Comparison of ENCODE assay signal across 9 cellular contexts in the genomic region with DNA sequence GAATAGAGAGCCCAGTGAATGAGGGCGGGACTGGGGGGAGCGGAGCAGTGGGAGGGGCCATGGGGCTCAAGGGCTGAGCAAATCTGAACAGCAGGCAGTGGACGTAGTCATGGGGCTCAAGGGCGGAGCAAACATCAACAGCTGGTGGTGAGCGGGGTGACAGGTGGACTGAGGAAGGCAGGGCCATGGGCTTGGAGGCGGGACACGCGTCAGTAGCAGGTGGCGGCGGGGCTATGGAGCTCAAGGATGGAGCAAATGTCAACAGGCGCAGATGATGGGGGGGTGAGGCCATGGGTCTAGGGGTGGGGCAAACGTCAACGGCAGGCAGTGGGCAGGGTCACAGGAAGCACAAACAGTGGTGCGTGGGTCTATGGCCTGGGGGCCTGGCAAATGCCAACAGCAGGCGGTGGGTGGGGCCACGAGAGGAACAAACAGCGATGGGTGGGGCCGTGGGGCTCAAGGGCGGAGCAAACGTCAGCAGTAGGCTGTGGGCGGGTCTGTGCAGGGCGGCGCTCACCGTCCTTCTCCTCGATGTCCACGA. TPM values are rescaled to one million over a fixed set of nuclear protein-coding genes. Genes with fewer than 3 reads are reported as not detected.
DNase-seq lines count a peak whose midpoint lies in the region; ATAC-seq and TF ChIP-seq lines count a peak whose summit lies in the region.
"Not testable (repeated sequence)": the region's sequence is repeated elsewhere in the genome, so short reads cannot be mapped to it uniquely, and the experiment has no call there.
"Had no signal": no experiment of that assay in that cellular context is flagged by ENCODE, and none has a peak within 500 bp of the region (broad histone marks: within the 10 kb centered on the region; RNA-seq: fewer than 3 reads in every experiment).

No MANE protein-coding gene starts in this region.

- H3F3A ChIP-seq in PC-3 (ENCODE audit: low read length, unreplicated experiment) = not testable (repeated sequence)

- BruUV-seq in PC-3 (replicated peaks; lab: Mats Ljungman, UMichigan) = not testable (repeated sequence)

- H3K27ac Mint-ChIP-seq in activated CD8-positive, alpha-beta memory T cell treated with anti-CD3 and anti-CD28 coated beads, Interleukin-2, amount 10 ng/mL, durations not matched to agents 7 days and 5 days; effector memory CD8-positive, alpha-beta T cell; naive thymus-derived CD4-positive, alpha-beta T cell; stimulated activated naive CD8-positive, alpha-beta T cell treated with anti-CD3 and anti-CD28 coated beads, Interleukin-15, amount 100 ng/mL, for 72 hours: not testable (repeated sequence)

- not testable (repeated sequence) for H3K27me3 ChIP-seq in PC-3 (ENCODE audit: low read length); naive thymus-derived CD4-positive, alpha-beta T cell (ENCODE audit: control insufficient read depth in 2 of 2, insufficient read depth in 2 of 2, low read length in 2 of 2)

- TF ChIP-seq CTCF in PC-3 (conservative IDR thresholded peaks at IDR 0.05; ENCODE audit: low read depth, low read length) = not testable (repeated sequence)

- not testable (repeated sequence) for H3K9me3 ChIP-seq in PC-3 (ENCODE audit: low read length); naive thymus-derived CD4-positive, alpha-beta T cell (ENCODE audit: control insufficient read depth in 2 of 3, low read length in 3 of 3)

- intact Hi-C loops in PC-3 (cut with micrococcal nuclease); naive thymus-derived CD4-positive, alpha-beta T cell (cut with micrococcal nuclease): not testable (repeated sequence)

- H3K27me3 Mint-ChIP-seq in activated CD8-positive, alpha-beta memory T cell treated with anti-CD3 and anti-CD28 coated beads, Interleukin-2, amount 10 ng/mL, durations not matched to agents 7 days and 5 days; effector memory CD8-positive, alpha-beta T cell; naive thymus-derived CD4-positive, alpha-beta T cell; stimulated activated naive CD8-positive, alpha-beta T cell treated with anti-CD3 and anti-CD28 coated beads, Interleukin-15, amount 100 ng/mL, for 72 hours: not testable (repeated sequence)

- H2AFZ ChIP-seq in PC-3 (ENCODE audit: low read length) = not testable (repeated sequence)

- CTCF ChIA-PET in PC-3 (lab: Charles Lee); activated CD8-positive, alpha-beta memory T cell treated with anti-CD3 and anti-CD28 coated beads, Interleukin-2, amount 10 ng/mL, durations not matched to agents 7 days and 5 days (lab: Charles Lee); naive thymus-derived CD4-positive, alpha-beta T cell (lab: Charles Lee): not testable (repeated sequence)

- not testable (repeated sequence) for H3K4me1 Mint-ChIP-seq in activated CD8-positive, alpha-beta memory T cell treated with anti-CD3 and anti-CD28 coated beads, Interleukin-2, amount 10 ng/mL, durations not matched to agents 7 days and 5 days; effector memory CD8-positive, alpha-beta T cell (ENCODE audit: low read depth in 2 of 2); naive thymus-derived CD4-positive, alpha-beta T cell; stimulated activated naive CD8-positive, alpha-beta T cell treated with anti-CD3 and anti-CD28 coated beads, Interleukin-15, amount 100 ng/mL, for 72 hours

- H3K9me2 ChIP-seq in PC-3 (replicated peaks; ENCODE audit: low read length) = not testable (repeated sequence)

- H3K4me3 ChIP-seq in PC-3 (ENCODE audit: low read length); naive thymus-derived CD4-positive, alpha-beta T cell (ENCODE audit: low read length): not testable (repeated sequence)

- H4K20me1 ChIP-seq in PC-3 (ENCODE audit: low read length) = not testable (repeated sequence)

- DNase-seq in PC-3 = not testable (repeated sequence)
- peak; percentile 53 for DNase-seq in activated CD8-positive, alpha-beta memory T cell treated with anti-CD3 and anti-CD28 coated beads, Interleukin-2, amount 10 ng/mL, durations not matched to agents 7 days and 5 days
- peak; percentile 22 to 45 (median 25) for DNase-seq in effector memory CD8-positive, alpha-beta T cell
- peak; percentile 23 to 67 (median 53) for DNase-seq in naive thymus-derived CD4-positive, alpha-beta T cell
- DNase-seq in stimulated activated naive CD8-positive, alpha-beta T cell treated with anti-CD3 and anti-CD28 coated beads, Interleukin-15, amount 100 ng/mL, for 72 hours = peak; percentile 48 to 52

- H3K9ac ChIP-seq in PC-3 (ENCODE audit: low read length) = not testable (repeated sequence)

- ATAC-seq in GM18511 (IDR thresholded peaks at IDR 0.05; ENCODE audit: unreplicated experiment) (peak; percentile 52), GM21447 (IDR thresholded peaks at IDR 0.05; ENCODE audit: unreplicated experiment) (peak; percentile 47), HG02973 (IDR thresholded peaks at IDR 0.05; ENCODE audit: unreplicated experiment) (peak; percentile 39), PC-3 (peak; percentile 73)
- peak; percentile 73 for ATAC-seq in activated CD8-positive, alpha-beta memory T cell treated with anti-CD3 and anti-CD28 coated beads, Interleukin-2, amount 10 ng/mL, durations not matched to agents 7 days and 5 days
- ATAC-seq in effector memory CD8-positive, alpha-beta T cell (replicated peaks) = peak; percentile 63
- ATAC-seq in naive thymus-derived CD4-positive, alpha-beta T cell = peak; percentile 79
- peak; percentile 70 for ATAC-seq in stimulated activated naive CD8-positive, alpha-beta T cell treated with anti-CD3 and anti-CD28 coated beads, Interleukin-15, amount 100 ng/mL, for 72 hours

- H3K27ac ChIP-seq in PC-3 (ENCODE audit: low read length); naive thymus-derived CD4-positive, alpha-beta T cell (ENCODE audit: low read depth, low read length): not testable (repeated sequence)

- H3K36me3 Mint-ChIP-seq in activated CD8-positive, alpha-beta memory T cell treated with anti-CD3 and anti-CD28 coated beads, Interleukin-2, amount 10 ng/mL, durations not matched to agents 7 days and 5 days; effector memory CD8-positive, alpha-beta T cell (ENCODE audit: insufficient read depth); naive thymus-derived CD4-positive, alpha-beta T cell: not testable (repeated sequence)

- not testable (repeated sequence) for H3K4me1 ChIP-seq in PC-3 (ENCODE audit: insufficient read depth, low read length); naive thymus-derived CD4-positive, alpha-beta T cell (ENCODE audit: control insufficient read depth in 2 of 2, insufficient read depth in 2 of 2, low read length in 2 of 2)

- not testable (repeated sequence) for H3K4me2 ChIP-seq in PC-3 (ENCODE audit: low read length)

- H3K4me3 Mint-ChIP-seq in activated CD8-positive, alpha-beta memory T cell treated with anti-CD3 and anti-CD28 coated beads, Interleukin-2, amount 10 ng/mL, durations not matched to agents 7 days and 5 days; effector memory CD8-positive, alpha-beta T cell; naive thymus-derived CD4-positive, alpha-beta T cell; stimulated activated naive CD8-positive, alpha-beta T cell treated with anti-CD3 and anti-CD28 coated beads, Interleukin-15, amount 100 ng/mL, for 72 hours: not testable (repeated sequence)

- H3K79me2 ChIP-seq in PC-3 (ENCODE audit: low read length) = not testable (repeated sequence)

- H3K9me3 Mint-ChIP-seq in activated CD8-positive, alpha-beta memory T cell treated with anti-CD3 and anti-CD28 coated beads, Interleukin-2, amount 10 ng/mL, durations not matched to agents 7 days and 5 days (ENCODE audit: low read depth); effector memory CD8-positive, alpha-beta T cell; naive thymus-derived CD4-positive, alpha-beta T cell; stimulated activated naive CD8-positive, alpha-beta T cell treated with anti-CD3 and anti-CD28 coated beads, Interleukin-15, amount 100 ng/mL, for 72 hours: not testable (repeated sequence)

- not testable (repeated sequence) for H3K36me3 ChIP-seq in PC-3 (ENCODE audit: low read depth, low read length); naive thymus-derived CD4-positive, alpha-beta T cell (ENCODE audit: control insufficient read depth in 2 of 3, insufficient read depth in 3 of 3, low read length in 3 of 3)

- POLR2A ChIA-PET in PC-3 (lab: Charles Lee; ENCODE audit: unreplicated experiment); naive thymus-derived CD4-positive, alpha-beta T cell (lab: Charles Lee): not testable (repeated sequence)

RNA-seq across cellular contexts. Expression of a gene that starts 20.2 kb away (rescaled TPM):
- 14.5 and 35.2 TPM in 2 replicates for total RNA-seq in PC-3 (2014; rRNA removed)
- total RNA-seq in activated CD8-positive, alpha-beta memory T cell treated with anti-CD3 and anti-CD28 coated beads, Interleukin-2, amount 10 ng/mL, durations not matched to agents 7 days and 5 days = 10 to 100 TPM; 35.4 to 51.0 TPM
- 100 to 1,000 TPM in 4 of 5 experiments, 10 to 100 TPM in 1; 70.8 to 142 (median 113) TPM for total RNA-seq in naive thymus-derived CD4-positive, alpha-beta T cell
- polyA plus RNA-seq in naive thymus-derived CD4-positive, alpha-beta T cell = 10 to 100 TPM; 27.3 to 33.0 TPM

RNA-seq across cellular contexts. Expression of a gene that starts 24.0 kb away (rescaled TPM):
- total RNA-seq in PC-3 (2014; rRNA removed) = 6.7 and 15.8 TPM in 2 replicates
- 10 to 100 TPM; 29.2 to 39.3 TPM for total RNA-seq in activated CD8-positive, alpha-beta memory T cell treated with anti-CD3 and anti-CD28 coated beads, Interleukin-2, amount 10 ng/mL, durations not matched to agents 7 days and 5 days
- total RNA-seq in naive thymus-derived CD4-positive, alpha-beta T cell = 100 to 1,000 TPM in 2 of 5 experiments, 10 to 100 TPM in 3; 44.0 to 104 (median 62.9) TPM
- polyA plus RNA-seq in naive thymus-derived CD4-positive, alpha-beta T cell = 10 to 100 TPM; 24.6 to 44.1 TPM

RNA-seq across cellular contexts. Expression of a gene that starts 41.5 kb away (rescaled TPM):
- not detected in 2 replicates for total RNA-seq in PC-3 (2014; rRNA removed)
- total RNA-seq in activated CD8-positive, alpha-beta memory T cell treated with anti-CD3 and anti-CD28 coated beads, Interleukin-2, amount 10 ng/mL, durations not matched to agents 7 days and 5 days = under 1 TPM in 1 of 2 experiments, not detected in 1; 0.29 TPM
- 1 to 10 TPM in 1 of 5 experiments, under 1 TPM in 3, not detected in 1; 0.29 to 1.1 (median 0.32) TPM for total RNA-seq in naive thymus-derived CD4-positive, alpha-beta T cell
- under 1 TPM; 0.33 to 0.35 TPM for polyA plus RNA-seq in naive thymus-derived CD4-positive, alpha-beta T cell
- total RNA-seq: frontal cortex had no signal

RNA-seq across cellular contexts. Expression of a gene that starts 49.1 kb away (rescaled TPM):
- 22.5 and 25.7 TPM in 2 replicates for total RNA-seq in PC-3 (2014; rRNA removed)
- 10 to 100 TPM; 11.0 to 11.6 TPM for total RNA-seq in activated CD8-positive, alpha-beta memory T cell treated with anti-CD3 and anti-CD28 coated beads, Interleukin-2, amount 10 ng/mL, durations not matched to agents 7 days and 5 days
- total RNA-seq in naive thymus-derived CD4-positive, alpha-beta T cell = 10 to 100 TPM; 22.8 to 85.3 (median 64.6) TPM
- polyA plus RNA-seq in naive thymus-derived CD4-positive, alpha-beta T cell = 1 to 10 TPM; 3.4 to 6.7 TPM

RNA-seq across cellular contexts. Expression of a gene that starts 50.0 kb away (rescaled TPM):
- total RNA-seq in PC-3 (2014; rRNA removed) = 20.2 and 22.7 TPM in 2 replicates
- total RNA-seq in activated CD8-positive, alpha-beta memory T cell treated with anti-CD3 and anti-CD28 coated beads, Interleukin-2, amount 10 ng/mL, durations not matched to agents 7 days and 5 days = 10 to 100 TPM; 20.8 to 30.7 TPM
- total RNA-seq in naive thymus-derived CD4-positive, alpha-beta T cell = 100 to 1,000 TPM in 2 of 5 experiments, 10 to 100 TPM in 3; 25.9 to 107 (median 49.2) TPM
- 10 to 100 TPM; 26.5 to 27.3 TPM for polyA plus RNA-seq in naive thymus-derived CD4-positive, alpha-beta T cell
